Comparison of ENCODE assay signal across 19 cellular contexts in the genomic region with DNA sequence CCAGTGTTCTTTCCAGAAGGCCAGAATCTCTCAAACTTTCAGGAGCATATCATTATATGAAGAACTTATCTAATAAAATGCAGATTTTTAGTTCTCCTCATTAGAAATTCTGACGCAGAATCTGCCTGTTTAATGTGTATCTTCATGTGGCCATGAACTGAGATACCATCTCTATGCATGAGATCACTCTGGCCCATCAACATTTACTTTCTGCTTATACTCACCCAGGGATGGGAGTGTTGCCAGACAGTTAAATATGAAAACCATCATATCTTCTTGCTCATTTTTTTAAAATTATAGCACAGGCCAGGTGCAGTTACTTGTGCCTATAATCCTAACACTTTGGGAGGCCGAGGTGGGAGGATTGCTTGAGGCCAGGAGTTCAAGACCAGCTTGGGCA.
A peak's percentile ranks its signal among the peaks of the same experiment; 100 is the strongest.
DNase-seq lines count a peak whose midpoint lies in the region; ATAC-seq and TF ChIP-seq lines count a peak whose summit lies in the region.
"Had no signal": no experiment of that assay in that cellular context is flagged by ENCODE, and none has a peak within 500 bp of the region (broad histone marks: within the 10 kb centered on the region; RNA-seq: fewer than 3 reads in every experiment).

No MANE protein-coding gene starts in this region.

- DNase-seq in lower lobe of right lung (no peak), MG63 (no peak)
- DNase-seq: CD4-positive, alpha-beta memory T cell; DMS153; GDM1; HCEC 1CT; NCI-H187; NCI-H2227 treated with DMSO at 0.1 percent for 48 hours; NCI-H510A treated with DMSO at 0.1 percent for 48 hours; NCI-H82; PC-9; SJCRH30 had no signal

- peaks cover 0 to 15% (median 2%) of the 10 kb centered on the region in 5 experiments for H3K9me3 Mint-ChIP-seq in brain
- H3K9me3 Mint-ChIP-seq: CD4-positive, alpha-beta memory T cell; GM23338 had no signal

- H3K27ac ChIP-seq in C4-2B (peak overlapping the region; percentile 69; the same call in 1 of the 2 replicates), lower lobe of right lung (peak overlapping the region; percentile 9), stomach smooth muscle (ENCODE audit: low read length) (peak overlapping the region; percentile 82)
- H3K27ac ChIP-seq: A549, PC-9, SJCRH30 had no signal

- TF ChIP-seq CTCF in C4-2B (conservative IDR thresholded peaks at IDR 0.05), result no peak
- no peak for TF ChIP-seq CTCF in brain (conservative IDR thresholded peaks at IDR 0.05)
- TF ChIP-seq CTCF in lower lobe of right lung (IDR thresholded peaks at IDR 0.05), result no peak

- H3K36me3 Mint-ChIP-seq in brain, result peaks cover 43% of the 10 kb centered on the region
- H3K36me3 Mint-ChIP-seq: CD4-positive, alpha-beta memory T cell had no signal

- H3K4me3 Mint-ChIP-seq in brain, result no peak overlapping the region
- H3K4me3 Mint-ChIP-seq: CD4-positive, alpha-beta memory T cell; GM23338 had no signal

- no peak overlapping the region for H3K4me3 ChIP-seq in lower lobe of right lung
- no peak overlapping the region for H3K4me3 ChIP-seq in stomach smooth muscle (ENCODE audit: low read length in 2 of 2)
- no peak overlapping the region for H3K4me3 ChIP-seq in MG63
- H3K4me3 ChIP-seq: A549, GM23338, PC-9, SJCRH30 had no signal

- peak overlapping the region in 3 of 5 experiments; percentile 57 to 83 (median 75) for H3K27ac Mint-ChIP-seq in brain
- H3K27ac Mint-ChIP-seq: CD4-positive, alpha-beta memory T cell; GM23338 had no signal

- H3K27me3 ChIP-seq in lower lobe of right lung (ENCODE audit: low read depth) (no peaks in the 10 kb centered on the region), stomach smooth muscle (ENCODE audit: control insufficient read depth in 1 of 2, insufficient read depth in 2 of 2, low read length in 2 of 2) (no peaks in the 10 kb centered on the region), MG63 (peaks cover 6% of the 10 kb centered on the region; the same call in 1 of the 2 replicates)
- H3K27me3 ChIP-seq: SJCRH30 had no signal

- H3K4me1 ChIP-seq in lower lobe of right lung (peaks cover 5% of the 10 kb centered on the region), stomach smooth muscle (ENCODE audit: control insufficient read depth, insufficient read depth, low read length) (peaks cover 40% of the 10 kb centered on the region)
- H3K4me1 ChIP-seq: A549, SJCRH30 had no signal

- H3K4me1 Mint-ChIP-seq in brain, result peaks cover 8% of the 10 kb centered on the region
- H3K4me1 Mint-ChIP-seq: CD4-positive, alpha-beta memory T cell; GM23338 had no signal

- no peaks in the 10 kb centered on the region for H3K27me3 Mint-ChIP-seq in brain

- no peak for TF ChIP-seq POLR2A in GM18505 (IDR thresholded peaks at IDR 0.05; ENCODE audit: borderline replicate concordance, extremely low read depth, insufficient read depth, insufficient read length)

- H3K9ac ChIP-seq in stomach smooth muscle (ENCODE audit: low read length in 2 of 2), result no peak overlapping the region

- no peaks in the 10 kb centered on the region for H3K36me3 ChIP-seq in lower lobe of right lung
- no peaks in the 10 kb centered on the region for H3K36me3 ChIP-seq in stomach smooth muscle (ENCODE audit: control insufficient read depth in 2 of 2, insufficient read depth in 2 of 2, low read length in 2 of 2)
- H3K36me3 ChIP-seq in MG63, result no peaks in the 10 kb centered on the region
- H3K36me3 ChIP-seq: SJCRH30 had no signal

- H3K9me3 ChIP-seq in lower lobe of right lung (no peaks in the 10 kb centered on the region), stomach smooth muscle (ENCODE audit: control insufficient read depth in 2 of 2, low read length in 2 of 2) (no peaks in the 10 kb centered on the region), MG63 (no peaks in the 10 kb centered on the region)
- H3K9me3 ChIP-seq: A549, SJCRH30 had no signal

- ATAC-seq in lower lobe of right lung (no peak), HG02763 (IDR thresholded peaks at IDR 0.05; ENCODE audit: unreplicated experiment) (no peak), GM18505 (IDR thresholded peaks at IDR 0.05; ENCODE audit: unreplicated experiment) (no peak)
- ATAC-seq: A549, GM23338 had no signal

- intact Hi-C loops in lower lobe of right lung (cut with DNase I), result no loop called here

Comparison
In these comparisons a context has a peak if more than half of its experiments do, and no peak if none do; other contexts are left out.
1. H3K27ac ChIP-seq: peak in every context shown above with its lines; median percentile 82 in stomach smooth muscle; 69 in C4-2B; 9 in lower lobe of right lung.